ENCODE assay signal across 11 cellular contexts in the genomic region with DNA sequence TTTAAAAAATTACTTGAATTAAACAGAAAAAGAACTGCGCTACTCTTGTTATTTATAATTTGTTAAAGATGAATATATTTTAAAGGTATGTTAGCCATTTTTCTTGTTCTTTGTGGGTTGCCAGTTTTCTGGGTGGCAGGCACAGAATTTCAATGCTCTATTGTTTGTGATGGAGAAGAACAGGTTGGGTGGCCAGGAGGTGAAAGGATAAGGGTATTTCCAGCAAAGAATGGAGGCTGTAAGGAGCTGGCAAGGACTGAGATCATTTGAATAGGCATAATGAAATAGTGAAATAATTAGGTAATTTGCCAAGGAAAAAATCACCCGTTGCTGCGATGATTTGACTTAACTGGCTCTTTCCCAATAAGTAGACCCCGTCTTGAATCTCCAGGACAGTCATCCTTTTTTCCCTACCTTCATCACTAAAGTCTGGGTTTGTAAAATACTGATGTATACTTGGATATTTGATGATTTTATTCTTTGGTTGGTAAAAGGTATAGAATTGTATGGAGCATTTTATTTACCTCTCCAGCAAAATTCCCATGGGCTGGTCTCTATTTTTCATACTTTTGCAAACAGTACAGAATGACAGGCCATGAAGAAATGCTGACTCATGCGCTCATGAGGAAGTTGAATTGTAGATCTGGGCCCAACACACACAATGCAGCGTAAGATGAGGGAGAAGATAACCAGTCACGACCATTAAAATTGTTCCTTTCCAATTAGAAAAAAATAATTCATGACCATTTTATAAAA. TPM values are rescaled to one million over a fixed set of nuclear protein-coding genes. Genes with fewer than 3 reads are reported as not detected.
DNase-seq lines count a peak whose midpoint lies in the region; ATAC-seq and TF ChIP-seq lines count a peak whose summit lies in the region.
"Had no signal": no experiment of that assay in that cellular context is flagged by ENCODE, and none has a peak within 500 bp of the region (broad histone marks: within the 10 kb centered on the region; RNA-seq: fewer than 3 reads in every experiment).

No MANE protein-coding gene starts in this region.

- no peaks in the 10 kb centered on the region for H3K36me3 ChIP-seq in colonic mucosa

- H3K27ac Mint-ChIP-seq in neural crest cell (ENCODE audit: unreplicated experiment) = peak overlapping the region; percentile 39

- intact Hi-C loops in colonic mucosa (cut with DNase I) = no loop called here

- H3K36me3 Mint-ChIP-seq in neural crest cell (ENCODE audit: low read depth) = no peaks in the 10 kb centered on the region

- H3K27me3 Mint-ChIP-seq in neural crest cell (ENCODE audit: low read depth) = no peaks in the 10 kb centered on the region

- H3K4me1 ChIP-seq in colonic mucosa = no peaks in the 10 kb centered on the region

- no peaks in the 10 kb centered on the region for H3K9me3 Mint-ChIP-seq in neural crest cell

- H3K9ac ChIP-seq in colonic mucosa (ENCODE audit: low read depth in 2 of 2, low read length in 2 of 2) = no peak overlapping the region

- DNase-seq in ELR (ENCODE audit: low read depth) = peak; percentile 74
- peak; percentile 81 for DNase-seq in NOMO-1 treated with DMSO at 0.1 percent for 48 hours (lab: John Stamatoyannopoulos, UW; ENCODE audit: unreplicated experiment)
- peak; percentile 44 for DNase-seq in colonic mucosa
- DNase-seq in neural crest cell (ENCODE audit: low read depth, low spot score) = no peak
- DNase-seq in NCI-H128 (lab: John Stamatoyannopoulos, UW; ENCODE audit: unreplicated experiment) = no peak
- DNase-seq in DMS79 treated with DMSO at 0.1 percent for 48 hours (lab: John Stamatoyannopoulos, UW) = no peak
- DNase-seq in foreskin melanocyte = no peak
- DNase-seq: activated CD4-positive, alpha-beta T cell treated with anti-CD3 and anti-CD28 coated beads for 48 hours; cortex of kidney; NCI-H2029 treated with DMSO at 0.1 percent for 48 hours had no signal

- ATAC-seq in GM18909 (IDR thresholded peaks at IDR 0.05; ENCODE audit: poor library complexity, unreplicated experiment) = no peak

- no peaks in the 10 kb centered on the region for H3K9me3 ChIP-seq in colonic mucosa

- no peak for TF ChIP-seq CTCF in colonic mucosa (IDR thresholded peaks at IDR 0.05)
- no peak for TF ChIP-seq CTCF in neural crest cell (conservative IDR thresholded peaks at IDR 0.05)

- H3K4me3 ChIP-seq in colonic mucosa = no peak overlapping the region

- no peak overlapping the region for H3K27ac ChIP-seq in colonic mucosa

- H3K4me1 Mint-ChIP-seq in neural crest cell = peaks cover 21% of the 10 kb centered on the region

- no peak overlapping the region for H3K4me3 Mint-ChIP-seq in neural crest cell

- no peaks in the 10 kb centered on the region for H3K27me3 ChIP-seq in colonic mucosa

RNA-seq across cellular contexts. Expression of a gene that starts 2.5 kb away (rescaled TPM):
- total RNA-seq in colonic mucosa = 1 to 10 TPM; 9.8 to 9.9 TPM
- total RNA-seq in neural crest cell = 5.3 and 6.4 TPM in 2 replicates

Comparison
In these comparisons a context has a peak if more than half of its experiments do, and no peak if none do; other contexts are left out.
1. DNase-seq: peak in ELR (single experiment), NOMO-1 treated with DMSO at 0.1 percent for 48 hours (single experiment) and colonic mucosa (single experiment); none in neural crest cell (single experiment), NCI-H128 (single experiment), DMS79 treated with DMSO at 0.1 percent for 48 hours (single experiment) and foreskin melanocyte (single experiment).